8 cellular contexts compared by ENCODE assay signal in the genomic region with DNA sequence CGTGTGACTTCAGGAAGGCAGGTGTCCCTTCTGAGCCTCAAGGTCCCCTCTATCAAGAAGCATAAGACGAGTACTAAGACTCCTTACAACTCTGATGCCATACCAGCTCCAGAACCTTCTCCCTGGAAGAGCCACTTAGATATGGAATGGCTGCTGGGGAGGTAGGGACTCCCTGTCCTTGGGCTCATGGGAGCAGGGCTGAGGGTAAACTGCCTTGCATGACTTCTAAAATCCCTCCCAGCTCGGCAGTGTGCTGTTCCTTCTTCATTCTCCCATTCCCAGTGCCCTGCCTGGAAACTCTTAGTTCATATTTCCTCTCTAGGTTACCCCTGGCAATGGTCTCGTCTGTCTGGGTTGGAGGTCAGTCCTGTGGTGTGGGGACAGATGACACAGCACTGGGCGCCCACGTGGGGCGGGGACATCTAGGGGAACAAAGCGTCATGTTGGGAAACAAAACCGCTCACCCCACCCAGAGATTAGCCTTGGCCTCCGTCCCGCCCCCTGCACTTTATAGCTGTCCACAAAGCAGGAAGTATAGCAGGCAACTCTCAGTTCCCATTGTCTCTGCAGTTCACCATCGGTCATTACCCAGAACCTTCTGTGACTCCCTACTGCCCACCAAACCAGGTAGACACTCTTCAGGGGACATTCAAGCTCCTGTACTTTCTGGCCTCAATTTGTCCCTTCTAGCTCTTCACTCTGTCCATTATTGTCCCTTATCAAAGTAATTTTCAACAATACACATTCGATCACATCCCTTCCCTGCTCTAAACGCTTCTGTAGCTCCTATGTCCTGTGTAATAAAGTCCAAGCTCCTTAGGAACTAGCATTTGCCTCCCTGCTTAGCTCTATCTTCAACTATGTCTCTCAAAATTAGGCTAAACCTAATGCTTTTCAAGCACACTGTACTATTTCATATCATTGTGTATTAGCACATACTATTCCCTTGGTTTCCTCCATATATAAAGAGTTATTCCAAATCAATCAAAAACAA.
A peak's percentile ranks its signal among the peaks of the same experiment; 100 is the strongest.
DNase-seq lines count a peak whose midpoint lies in the region; ATAC-seq, FAIRE-seq and TF ChIP-seq lines count a peak whose summit lies in the region.

No MANE protein-coding gene starts in this region.

- RAD21 ChIA-PET in HCT116 (lab: Charles Lee; ENCODE audit: low non-redundant PET in 1 of 2, low total read pairs in 2 of 2, uncharacterized antibody in 2 of 2, unreplicated experiment in 2 of 2): no interaction called here

- H3K4me1 ChIP-seq in HCT116 (ENCODE audit: control insufficient read depth in 1 of 2, insufficient read depth in 2 of 2, low read length in 2 of 2): peaks cover 14 to 27% of the 10 kb centered on the region in 2 experiments
- H3K4me1 ChIP-seq in Peyer's patch: peaks cover 0 to 12% (median 7%) of the 10 kb centered on the region in 4 donors
- H3K4me1 ChIP-seq in hepatocyte (ENCODE audit: insufficient read depth): no peaks in the 10 kb centered on the region
- peaks cover 5 to 40% (median 16%) of the 10 kb centered on the region in 4 donors for H3K4me1 ChIP-seq in transverse colon

- no TSS peak for BruUV-seq in HCT116 (replicated peaks; lab: Mats Ljungman, UMichigan)

- peak overlapping the region; percentile 61 for H3K4me2 ChIP-seq in HCT116 (ENCODE audit: low read length)
- no peak overlapping the region for H3K4me2 ChIP-seq in hepatocyte

- TF ChIP-seq CTCF in HCT116 (IDR thresholded peaks at IDR 0.05 in 2 of 3, conservative IDR thresholded peaks at IDR 0.05 in 1 of 3; ENCODE audit: borderline replicate concordance in 1 of 3, insufficient read depth in 1 of 3, low read depth in 2 of 3, low read length in 2 of 3) (no peak), Peyer's patch (IDR thresholded peaks at IDR 0.05) (no peak), hepatocyte (IDR thresholded peaks at IDR 0.05; ENCODE audit: poor library complexity) (no peak), transverse colon (IDR thresholded peaks at IDR 0.05) (no peak), D721Med (IDR thresholded peaks at IDR 0.05; ENCODE audit: insufficient read depth, missing control alignments) (no peak)

- H3K4me3 ChIP-seq in HCT116 (replicated peaks in 1 of 2; ENCODE audit: low read depth in 1 of 2, low read length in 2 of 2) (peak overlapping the region; percentile 3 to 10; a peak in 2 of 4 replicates), Peyer's patch (no peak overlapping the region), hepatocyte (no peak overlapping the region), transverse colon (no peak overlapping the region)

- in situ Hi-C loops in transverse colon (cut with MboI; ENCODE audit: low pct_ligation_motif_present in 1 of 4, low pct_unique_long_range_greater_than_20kb in 1 of 4, low sequenced_read_pairs in 3 of 4): no loop called here

- peak; percentile 62 for TF ChIP-seq EP300 in transverse colon (IDR thresholded peaks at IDR 0.05; ENCODE audit: low read depth)

- no peak for TF ChIP-seq POLR2A in HCT116 (IDR thresholded peaks at IDR 0.05; ENCODE audit: borderline replicate concordance, extremely low read depth, insufficient read depth, insufficient read length)
- TF ChIP-seq POLR2A in Peyer's patch (IDR thresholded peaks at IDR 0.05): no peak
- TF ChIP-seq POLR2A in transverse colon (IDR thresholded peaks at IDR 0.05): peak; percentile 48

- H2AFZ ChIP-seq in HCT116 (ENCODE audit: low read depth, low read length, poor library complexity, severe bottlenecking) (peak overlapping the region; percentile 66), hepatocyte (no peak overlapping the region)

- ATAC-seq in HCT116: peak; percentile 53

- WGBS in hepatocyte (ENCODE audit: low lambda C conversion rate, missing lambda C conversion rate): 80% methylated on average over 12 of the region's 14 CpGs
- WGBS in transverse colon (ENCODE audit: low coverage in 1 of 2), 2 donors: 38 to 39% methylated on average over 6 to 14 of the region's 14 CpGs

- DNase-seq in CMK (ENCODE audit: low read depth): peak; percentile 94
- DNase-seq in HCT116 (ENCODE audit: low read depth, low spot score): peak; percentile 74
- peak; percentile 79 to 93 (median 87) for DNase-seq in Peyer's patch
- peak; percentile 76 for DNase-seq in hepatocyte (ENCODE audit: low spot score)
- DNase-seq in transverse colon: peak; percentile 93
- no peak for DNase-seq in HK-2 (ENCODE audit: unreplicated experiment)
- no peak for DNase-seq in stimulated activated CD4-positive, alpha-beta T cell treated with anti-CD3 and anti-CD28 coated beads, Interleukin-1b, Interleukin-23, amount 100 ng/mL, for 48 hours
- DNase-seq in D721Med (ENCODE audit: insufficient read length, low spot score): no peak

- TF ChIP-seq RAD21 in HCT116 (IDR thresholded peaks at IDR 0.05; ENCODE audit: low read depth): no peak

- intact Hi-C loops in HCT116 (cut with micrococcal nuclease) (no loop called here), transverse colon (cut with DNase I; ENCODE audit: low total_unique reads) (no loop called here)

- peak overlapping the region; percentile 29; the same call in 1 of the 2 replicates for H3K27ac ChIP-seq in HCT116 (ENCODE audit: low read depth, low read length)
- peak overlapping the region; percentile 25 to 74 (median 68) for H3K27ac ChIP-seq in Peyer's patch
- H3K27ac ChIP-seq in hepatocyte: peak overlapping the region; percentile 66
- peak overlapping the region; percentile 68 to 87 (median 77) for H3K27ac ChIP-seq in transverse colon

- H4K20me1 ChIP-seq in HCT116 (ENCODE audit: insufficient read depth) (no peaks in the 10 kb centered on the region), hepatocyte (ENCODE audit: insufficient read depth, poor library complexity, severe bottlenecking) (no peaks in the 10 kb centered on the region)

- peak overlapping the region; percentile 42 for H3K9ac ChIP-seq in HCT116 (ENCODE audit: low read length)

- H3K79me2 ChIP-seq in HCT116 (ENCODE audit: insufficient read depth, low read length): no peaks in the 10 kb centered on the region
- H3K79me2 ChIP-seq in hepatocyte: no peaks in the 10 kb centered on the region

- POLR2A ChIA-PET in HCT116 (lab: Charles Lee): interaction anchor here (1.6 kb wide), 1 partner anchor 12 kb away, joined by 6 read pairs; no protein-coding TSS in a partner anchor

- no peaks in the 10 kb centered on the region for H3K36me3 ChIP-seq in HCT116 (ENCODE audit: control insufficient read depth in 1 of 2, insufficient read depth in 2 of 2, low read length in 2 of 2)
- H3K36me3 ChIP-seq in Peyer's patch: no peaks in the 10 kb centered on the region
- H3K36me3 ChIP-seq in hepatocyte (replicated peaks; ENCODE audit: insufficient read depth, low read depth): no peaks in the 10 kb centered on the region
- H3K36me3 ChIP-seq in transverse colon: no peaks in the 10 kb centered on the region

- H3K9me3 ChIP-seq in HCT116 (ENCODE audit: control insufficient read depth in 1 of 2, insufficient read depth in 1 of 2, low read depth in 1 of 2, low read length in 2 of 2) (no peaks in the 10 kb centered on the region), Peyer's patch (no peaks in the 10 kb centered on the region), hepatocyte (ENCODE audit: low read depth) (no peaks in the 10 kb centered on the region), transverse colon (no peaks in the 10 kb centered on the region)

- H3K9me2 ChIP-seq in HCT116 (ENCODE audit: insufficient read depth): no peaks in the 10 kb centered on the region
- H3K9me2 ChIP-seq in hepatocyte (replicated peaks; ENCODE audit: insufficient read depth): no peaks in the 10 kb centered on the region

- H3K27me3 ChIP-seq in HCT116 (ENCODE audit: insufficient read depth, low read length) (no peaks in the 10 kb centered on the region), Peyer's patch (no peaks in the 10 kb centered on the region), hepatocyte (no peaks in the 10 kb centered on the region), transverse colon (no peaks in the 10 kb centered on the region)

- no peak for FAIRE-seq in D721Med (lab: Jason Lieb, UNC)

- CTCF ChIA-PET in HCT116 (lab: Charles Lee): interaction anchor here (0.9 to 1.6 kb wide), 2 partner anchors 15 to 453 kb away, joined by 3 to 9 read pairs; no protein-coding TSS in a partner anchor

TF ChIP-seq in HCT116, 20 proteins besides CTCF, POLR2A, EP300 and RAD21:
- peak; percentile 64 for TF ChIP-seq POLR2AphosphoS5 (IDR thresholded peaks at IDR 0.05; ENCODE audit: low read depth, low read length)
- no peak for TF ChIP-seq SRF (IDR thresholded peaks at IDR 0.05; ENCODE audit: low read depth)

Comparison
In these comparisons a context has a peak if more than half of its experiments do, and no peak if none do; other contexts are left out.
1. DNase-seq: peak in CMK (single experiment), HCT116 (single experiment), Peyer's patch (3 of 3), hepatocyte (single experiment) and transverse colon (single experiment); none in HK-2 (single experiment), stimulated activated CD4-positive, alpha-beta T cell treated with anti-CD3 and anti-CD28 coated beads, Interleukin-1b, Interleukin-23, amount 100 ng/mL, for 48 hours (single experiment) and D721Med (single experiment).
2. H3K4me3 ChIP-seq: peak in HCT116 (2 of 2); none in Peyer's patch (0 of 4), hepatocyte (single experiment) and transverse colon (0 of 4).
3. Peak in every context shown above with its lines, with median percentiles within 50 percentile points of each other: H3K27ac ChIP-seq.